In genomic region chr2:74147729-74148456, GRCh38 we compare ENCODE assay signal across 8 cellular contexts. TPM values are rescaled to one million over a fixed set of nuclear protein-coding genes. Genes with fewer than 3 reads are reported as not detected.
A peak's percentile ranks its signal among the peaks of the same experiment; 100 is the strongest.
DNase-seq lines count a peak whose midpoint lies in the region; ATAC-seq and TF ChIP-seq lines count a peak whose summit lies in the region.

Gene BOLA3, minus strand, starts transcription at chr2:74147912. Its CDS starts 38 bp downstream, at chr2:74147874.

- peak within 1 kb of the TSS; percentile 52 for H3K4me3 ChIP-seq in epithelial cell of esophagus (ENCODE audit: low read length)

- ATAC-seq in GM19467 (IDR thresholded peaks at IDR 0.05; ENCODE audit: unreplicated experiment) = peak; percentile 90

- in situ Hi-C loops in Caki2 (cut with HindIII; ENCODE audit: low pct_unique_long_range_greater_than_20kb, low sequenced_read_pairs) = no loop called here

- DNase-seq in Caki2 (ENCODE audit: low read depth) = peak; percentile 74
- peak; percentile 56 for DNase-seq in HS-27A (ENCODE audit: low read depth)
- peak; percentile 83 for DNase-seq in NOMO-1 treated with dmso at 0.1 percent for 144 hours (lab: John Stamatoyannopoulos, UW; ENCODE audit: unreplicated experiment)
- DNase-seq in activated CD8-positive, alpha-beta memory T cell treated with anti-CD3 and anti-CD28 coated beads, Interleukin-2, amount 50 U/mL, for 24 hours (ENCODE audit: extremely low read depth) = peak; percentile 54
- DNase-seq in epithelial cell of esophagus (ENCODE audit: low read depth) = peak; percentile 78
- peak; percentile 79 for DNase-seq in mucosa of gallbladder (ENCODE audit: low spot score)
- peak; percentile 46 to 72 for DNase-seq in stimulated activated CD8-positive, alpha-beta memory T cell treated with anti-CD3 and anti-CD28 coated beads, Interleukin-4, amount 100 ng/mL, for 4 hours (ENCODE audit: low read depth in 2 of 2, low spot score in 1 of 2)

- peak; percentile 21 for TF ChIP-seq CTCF in epithelial cell of esophagus (IDR thresholded peaks at IDR 0.05; ENCODE audit: insufficient read depth, low read depth, low read length, missing control alignments)

RNA-seq across cellular contexts. Expression of gene BOLA3, which starts in this region (rescaled TPM):
- total RNA-seq in Caki2 (2014; rRNA removed; shearing (Covaris generic); ENCODE audit: low replicate concordance) = 112 and 147 TPM in 2 replicates
- 25.2 TPM for total RNA-seq in mucosa of gallbladder

Comparison
In these comparisons a context has a peak if more than half of its experiments do, and no peak if none do; other contexts are left out.
1. Peak in every context shown above with its lines: DNase-seq, ATAC-seq and H3K4me3 ChIP-seq.